ENCODE assay signal across 17 cellular contexts in genomic region chr3:11455977-11456376, GRCh38.
A peak's percentile ranks its signal among the peaks of the same experiment; 100 is the strongest.
DNase-seq lines count a peak whose midpoint lies in the region; ATAC-seq and TF ChIP-seq lines count a peak whose summit lies in the region.
"Had no signal": no experiment of that assay in that cellular context is flagged by ENCODE, and none has a peak within 500 bp of the region (broad histone marks: within the 10 kb centered on the region; RNA-seq: fewer than 3 reads in every experiment).

No MANE protein-coding gene starts in this region.

- no peak overlapping the region for H3K27ac Mint-ChIP-seq in stimulated activated naive B cell treated with anti-CD40 and anti-IgM and Interleukin-4, amounts not matched to agents 10 μg/mL and 1 μg/mL and 100 μg/mL, for 72 hours
- H3K27ac Mint-ChIP-seq: nephron progenitor cell had no signal

- peaks cover 21 to 23% of the 10 kb centered on the region in 2 donors for H3K36me3 Mint-ChIP-seq in stimulated activated naive B cell treated with anti-CD40 and anti-IgM and Interleukin-4, amounts not matched to agents 10 μg/mL and 1 μg/mL and 100 μg/mL, for 72 hours

- H3K4me1 Mint-ChIP-seq in stimulated activated naive B cell treated with anti-CD40 and anti-IgM and Interleukin-4, amounts not matched to agents 10 μg/mL and 1 μg/mL and 100 μg/mL, for 72 hours = peaks cover 2 to 7% of the 10 kb centered on the region in 2 donors

- peak; percentile 78 for DNase-seq in CD1c-positive myeloid dendritic cell (ENCODE audit: extremely low spot score)
- peak; percentile 85 for DNase-seq in NB4 (ENCODE audit: low read depth)
- DNase-seq in brain pericyte (ENCODE audit: low read depth, low spot score) = peak; percentile 72
- peak; percentile 97 for DNase-seq in iris pigment epithelial cell (ENCODE audit: low read depth)
- DNase-seq in stimulated activated naive CD8-positive, alpha-beta T cell treated with anti-CD3 and anti-CD28 coated beads, Interleukin-15, Interleukin-2, amounts not matched to agents 100 U/mL and 50 U/mL, for 24 hours = no peak
- DNase-seq in stimulated activated naive B cell treated with anti-CD40 and anti-IgM and Interleukin-4, amounts not matched to agents 10 μg/mL and 1 μg/mL and 100 μg/mL, for 72 hours = no peak
- DNase-seq in NCI-H526 treated with DMSO at 0.1 percent for 48 hours (lab: John Stamatoyannopoulos, UW) = no peak
- DNase-seq: hippocampal formation, KG1, left ventricle myocardium inferior, NCI-H187 treated with DMSO at 0.1 percent for 48 hours, NCI-H774, nephron progenitor cell, Right ventricle myocardium superior, sigmoid colon had no signal

- no peaks in the 10 kb centered on the region for H3K27me3 Mint-ChIP-seq in stimulated activated naive B cell treated with anti-CD40 and anti-IgM and Interleukin-4, amounts not matched to agents 10 μg/mL and 1 μg/mL and 100 μg/mL, for 72 hours

- no peak for TF ChIP-seq POLR2A in NB4 (IDR thresholded peaks at IDR 0.05; ENCODE audit: extremely low read depth, insufficient read length)

- ATAC-seq in stimulated activated naive CD8-positive, alpha-beta T cell treated with anti-CD3 and anti-CD28 coated beads, Interleukin-15, Interleukin-2, amounts not matched to agents 100 U/mL and 50 U/mL, for 24 hours = no peak
- ATAC-seq in stimulated activated naive B cell treated with anti-CD40 and anti-IgM and Interleukin-4, amounts not matched to agents 10 μg/mL and 1 μg/mL and 100 μg/mL, for 72 hours (replicated peaks) = no peak
- no peak for ATAC-seq in GM21576 (IDR thresholded peaks at IDR 0.05; ENCODE audit: unreplicated experiment)

- H3K9me3 Mint-ChIP-seq in stimulated activated naive B cell treated with anti-CD40 and anti-IgM and Interleukin-4, amounts not matched to agents 10 μg/mL and 1 μg/mL and 100 μg/mL, for 72 hours = no peaks in the 10 kb centered on the region
- H3K9me3 Mint-ChIP-seq: brain had no signal

- TF ChIP-seq CTCF in NB4 (IDR thresholded peaks at IDR 0.05; ENCODE audit: low read depth, low read length) = no peak

- H3K4me3 Mint-ChIP-seq in stimulated activated naive B cell treated with anti-CD40 and anti-IgM and Interleukin-4, amounts not matched to agents 10 μg/mL and 1 μg/mL and 100 μg/mL, for 72 hours = no peak overlapping the region
- H3K4me3 Mint-ChIP-seq: brain, nephron progenitor cell had no signal

- no peak overlapping the region for H3K4me3 ChIP-seq in NB4 (ENCODE audit: low read depth, low read length)
- H3K4me3 ChIP-seq: left ventricle myocardium inferior, sigmoid colon had no signal

Comparison
In these comparisons a context has a peak if more than half of its experiments do, and no peak if none do; other contexts are left out.
1. DNase-seq: peak in CD1c-positive myeloid dendritic cell (single experiment), NB4 (single experiment), brain pericyte (single experiment) and iris pigment epithelial cell (single experiment); none in stimulated activated naive CD8-positive, alpha-beta T cell treated with anti-CD3 and anti-CD28 coated beads, Interleukin-15, Interleukin-2, amounts not matched to agents 100 U/mL and 50 U/mL, for 24 hours (single experiment), stimulated activated naive B cell treated with anti-CD40 and anti-IgM and Interleukin-4, amounts not matched to agents 10 μg/mL and 1 μg/mL and 100 μg/mL, for 72 hours (single experiment) and NCI-H526 treated with DMSO at 0.1 percent for 48 hours (single experiment).